Comparison of ENCODE assay signal across 13 cellular contexts in genomic region chr16:28189237-28189636, GRCh38. TPM values are rescaled to one million over a fixed set of nuclear protein-coding genes. Genes with fewer than 3 reads are reported as not detected.
A peak's percentile ranks its signal among the peaks of the same experiment; 100 is the strongest.
DNase-seq lines count a peak whose midpoint lies in the region; ATAC-seq and TF ChIP-seq lines count a peak whose summit lies in the region.
"Had no signal": no experiment of that assay in that cellular context is flagged by ENCODE, and none has a peak within 500 bp of the region (broad histone marks: within the 10 kb centered on the region; RNA-seq: fewer than 3 reads in every experiment).

No MANE protein-coding gene starts in this region.

- H3K9me3 Mint-ChIP-seq in CD4-positive, alpha-beta T cell = peaks cover 2% of the 10 kb centered on the region
- H3K9me3 Mint-ChIP-seq in HFFc6 = no peaks in the 10 kb centered on the region
- peaks cover 5% of the 10 kb centered on the region for H3K9me3 Mint-ChIP-seq in activated naive CD4-positive, alpha-beta T cell treated with anti-CD3 and anti-CD28 coated beads, Interleukin-2, amount 10 ng/mL, durations not matched to agents 7 days and 5 days

- no peaks in the 10 kb centered on the region for H3K27me3 Mint-ChIP-seq in CD4-positive, alpha-beta T cell
- H3K27me3 Mint-ChIP-seq in HFFc6 (ENCODE audit: insufficient read depth) = no peaks in the 10 kb centered on the region
- H3K27me3 Mint-ChIP-seq in activated naive CD4-positive, alpha-beta T cell treated with anti-CD3 and anti-CD28 coated beads, Interleukin-2, amount 10 ng/mL, durations not matched to agents 7 days and 5 days = no peaks in the 10 kb centered on the region

- no peaks in the 10 kb centered on the region for H3K9me3 ChIP-seq in CD4-positive, alpha-beta T cell (ENCODE audit: control insufficient read depth, low read length)
- H3K9me3 ChIP-seq in lower lobe of right lung = no peaks in the 10 kb centered on the region
- H3K9me3 ChIP-seq: ascending aorta had no signal

- H3K36me3 ChIP-seq in lower lobe of right lung = no peaks in the 10 kb centered on the region
- H3K36me3 ChIP-seq: ascending aorta had no signal

- TF ChIP-seq CTCF in CD4-positive, alpha-beta T cell (IDR thresholded peaks at IDR 0.05) = no peak
- TF ChIP-seq CTCF in HFFc6 (IDR thresholded peaks at IDR 0.05) = no peak
- no peak for TF ChIP-seq CTCF in lower lobe of right lung (IDR thresholded peaks at IDR 0.05)

- peaks cover 65% of the 10 kb centered on the region for H3K36me3 Mint-ChIP-seq in CD4-positive, alpha-beta T cell (ENCODE audit: low read depth)
- peaks cover 21% of the 10 kb centered on the region for H3K36me3 Mint-ChIP-seq in HFFc6 (ENCODE audit: low read depth)
- H3K36me3 Mint-ChIP-seq in activated naive CD4-positive, alpha-beta T cell treated with anti-CD3 and anti-CD28 coated beads, Interleukin-2, amount 10 ng/mL, durations not matched to agents 7 days and 5 days = peaks cover 55% of the 10 kb centered on the region

- H3K4me3 Mint-ChIP-seq in CD4-positive, alpha-beta T cell = peak overlapping the region; percentile 63
- H3K4me3 Mint-ChIP-seq in HFFc6 = peak overlapping the region; percentile 18; the same call in 1 of the 2 replicates
- H3K4me3 Mint-ChIP-seq in activated naive CD4-positive, alpha-beta T cell treated with anti-CD3 and anti-CD28 coated beads, Interleukin-2, amount 10 ng/mL, durations not matched to agents 7 days and 5 days = peak overlapping the region; percentile 31

- ATAC-seq in CD4-positive, alpha-beta T cell (ENCODE audit: poor library complexity) = peak; percentile 12
- peak; percentile 57 to 80 for ATAC-seq in lower lobe of right lung
- ATAC-seq in GM19324 (IDR thresholded peaks at IDR 0.05; ENCODE audit: low FRiP score, unreplicated experiment) = no peak

- DNase-seq in CD4-positive, alpha-beta T cell = peak in 5 of 10 experiments; percentile 17 to 42 (median 29)
- peak; percentile 30 for DNase-seq in HFFc6
- DNase-seq in activated naive CD4-positive, alpha-beta T cell treated with anti-CD3 and anti-CD28 coated beads, Interleukin-2, amount 10 ng/mL, durations not matched to agents 7 days and 5 days = peak; percentile 58
- peak; percentile 60 for DNase-seq in lower lobe of right lung
- DNase-seq in pons (ENCODE audit: low spot score) = no peak
- no peak for DNase-seq in ureter (ENCODE audit: low spot score)
- DNase-seq in NCI-H2171 treated with DMSO at 0.1 percent for 48 hours (lab: John Stamatoyannopoulos, UW) = no peak
- DNase-seq: GF-D8, mammary epithelial cell, NCI-H526 had no signal

- CTCF ChIA-PET in CD4-positive, alpha-beta T cell (lab: Charles Lee) = interaction anchor here (1.2 to 4.3 kb wide), 5 partner anchors 13 to 48 kb away, joined by 3 to 23 read pairs (median 6); no protein-coding TSS in a partner anchor
- CTCF ChIA-PET in activated naive CD4-positive, alpha-beta T cell treated with anti-CD3 and anti-CD28 coated beads, Interleukin-2, amount 10 ng/mL, durations not matched to agents 7 days and 5 days (lab: Charles Lee) = interaction anchor here (1.1 to 1.6 kb wide), 5 partner anchors 13 to 49 kb away, joined by 3 to 8 read pairs (median 4); no protein-coding TSS in a partner anchor

- no peak overlapping the region for H3K27ac ChIP-seq in CD4-positive, alpha-beta T cell (ENCODE audit: low read depth, low read length)
- peak overlapping the region; percentile 54 for H3K27ac ChIP-seq in lower lobe of right lung
- H3K27ac ChIP-seq: ascending aorta had no signal

- no peaks in the 10 kb centered on the region for H3K27me3 ChIP-seq in CD4-positive, alpha-beta T cell (ENCODE audit: control insufficient read depth, insufficient read depth, low read length)
- H3K27me3 ChIP-seq in lower lobe of right lung (ENCODE audit: low read depth) = no peaks in the 10 kb centered on the region
- H3K27me3 ChIP-seq: ascending aorta had no signal

- POLR2A ChIA-PET in CD4-positive, alpha-beta T cell (lab: Charles Lee) = interaction anchor here (0.8 to 4.4 kb wide), 8 partner anchors 8 to 52 kb away, joined by 3 to 30 read pairs (median 5); partner anchors contain the start of gene XPO6

- H3K4me3 ChIP-seq in lower lobe of right lung = no peak overlapping the region
- H3K4me3 ChIP-seq: ascending aorta, skin epidermis had no signal

- H3K4me1 Mint-ChIP-seq in CD4-positive, alpha-beta T cell (ENCODE audit: low read depth) = peaks cover 93% of the 10 kb centered on the region
- H3K4me1 Mint-ChIP-seq in HFFc6 (ENCODE audit: low read depth) = peaks cover 87% of the 10 kb centered on the region
- peaks cover 91% of the 10 kb centered on the region for H3K4me1 Mint-ChIP-seq in activated naive CD4-positive, alpha-beta T cell treated with anti-CD3 and anti-CD28 coated beads, Interleukin-2, amount 10 ng/mL, durations not matched to agents 7 days and 5 days

- H3K4me1 ChIP-seq in lower lobe of right lung = peaks cover 69% of the 10 kb centered on the region

- H3K27ac Mint-ChIP-seq in CD4-positive, alpha-beta T cell = peak overlapping the region; percentile 93
- peak overlapping the region; percentile 66 for H3K27ac Mint-ChIP-seq in HFFc6
- peak overlapping the region; percentile 94 for H3K27ac Mint-ChIP-seq in activated naive CD4-positive, alpha-beta T cell treated with anti-CD3 and anti-CD28 coated beads, Interleukin-2, amount 10 ng/mL, durations not matched to agents 7 days and 5 days

- intact Hi-C loops in CD4-positive, alpha-beta T cell (cut with DNase I, micrococcal nuclease) = loop anchor here in 1 of 2 experiments (2.0 kb wide), 1 partner anchor 16 kb away; no protein-coding TSS in a partner anchor
- intact Hi-C loops in lower lobe of right lung (cut with DNase I) = no loop called here

RNA-seq across cellular contexts. Expression of gene XPO6, which starts 22.5 kb away (rescaled TPM):
- 100 to 1,000 TPM; 378 to 390 TPM for total RNA-seq in CD4-positive, alpha-beta T cell
- 100 to 1,000 TPM; 161 to 200 (median 173) TPM for total RNA-seq in HFFc6 (2021; fragmentation: NEBNext Ultra II Directional; extraction: Animal tissue kit (Norgen Biotek cat#: 25700))
- 106 TPM for total RNA-seq in lower lobe of right lung
- 145 TPM for total RNA-seq in ureter

Comparison
In these comparisons a context has a peak if more than half of its experiments do, and no peak if none do; other contexts are left out.
1. DNase-seq: peak in HFFc6 (single experiment), activated naive CD4-positive, alpha-beta T cell treated with anti-CD3 and anti-CD28 coated beads, Interleukin-2, amount 10 ng/mL, durations not matched to agents 7 days and 5 days (single experiment) and lower lobe of right lung (single experiment); none in pons (single experiment), ureter (single experiment) and NCI-H2171 treated with DMSO at 0.1 percent for 48 hours (single experiment).
2. Peak in every context shown above with its lines, with median percentiles within 50 percentile points of each other: H3K27ac Mint-ChIP-seq and H3K4me3 Mint-ChIP-seq.